10 cellular contexts compared by ENCODE assay signal in the genomic region with DNA sequence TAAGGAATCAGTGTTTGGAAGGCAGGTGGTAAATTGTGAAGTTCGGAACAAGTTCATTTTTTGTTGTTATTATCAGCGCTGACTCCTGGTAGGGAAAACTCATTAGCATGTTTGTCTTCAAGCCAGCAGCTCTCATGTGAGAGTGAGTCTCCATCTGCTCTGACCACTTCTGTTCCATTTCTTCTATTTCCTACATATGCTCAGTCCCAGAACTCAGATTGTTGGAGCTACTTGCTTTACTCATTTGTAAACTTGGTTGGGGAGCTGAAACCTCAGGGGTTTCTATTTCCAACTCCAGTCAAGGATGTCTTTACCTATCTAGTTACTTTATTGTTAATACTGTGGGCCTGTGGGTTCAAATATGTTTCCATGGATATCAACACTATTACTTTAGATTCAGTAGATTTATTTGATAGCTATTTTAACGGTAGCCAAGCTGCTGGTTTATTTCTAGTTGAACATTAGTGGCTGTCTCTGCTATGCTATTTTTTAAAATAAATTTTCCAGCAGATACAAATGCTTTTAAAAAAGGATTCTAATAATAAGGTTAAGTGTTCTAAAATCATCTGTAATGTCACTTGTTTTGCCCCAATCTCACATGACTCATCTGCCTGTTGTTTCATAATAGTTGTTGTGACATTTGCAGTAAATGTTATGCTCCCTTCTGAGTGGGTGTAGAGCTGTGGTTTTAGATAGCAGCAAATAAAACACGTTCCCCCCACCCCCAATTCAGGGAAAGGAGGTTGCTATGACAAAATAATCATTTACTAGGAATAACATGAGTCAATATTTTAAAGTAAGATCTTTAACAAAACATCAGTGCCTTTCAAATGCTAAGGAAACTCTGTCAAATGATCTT.
DNase-seq lines count a peak whose midpoint lies in the region; ATAC-seq and TF ChIP-seq lines count a peak whose summit lies in the region.
"Had no signal": no experiment of that assay in that cellular context is flagged by ENCODE, and none has a peak within 500 bp of the region (broad histone marks: within the 10 kb centered on the region; RNA-seq: fewer than 3 reads in every experiment).

No MANE protein-coding gene starts in this region.

- intact Hi-C loops in tibial artery (cut with DNase I; ENCODE audit: low total_unique reads), result no loop called here

- peaks cover 0 to 7% (median 0%) of the 10 kb centered on the region in 4 donors for H3K4me1 ChIP-seq in tibial artery

- no peaks in the 10 kb centered on the region for H3K36me3 Mint-ChIP-seq in activated T-cell treated with anti-CD3 and anti-CD28 coated beads, Interleukin-2, amount 50 U/mL, for 72 hours (ENCODE audit: insufficient read depth in 2 of 2)
- no peaks in the 10 kb centered on the region for H3K36me3 Mint-ChIP-seq in activated T-helper 17 cell treated with anti-CD3 and anti-CD28 coated beads, Interleukin-2, amount 50 U/mL, for 72 hours (ENCODE audit: low read depth)
- H3K36me3 Mint-ChIP-seq in chondrocyte (ENCODE audit: low read depth), result no peaks in the 10 kb centered on the region

- H3K27me3 ChIP-seq in tibial artery, result no peaks in the 10 kb centered on the region

- ATAC-seq in activated T-cell treated with anti-CD3 and anti-CD28 coated beads, Interleukin-2, amount 50 U/mL, for 72 hours (replicated peaks in 1 of 2), result peak; percentile 74 to 81
- peak; percentile 75 for ATAC-seq in activated T-helper 17 cell treated with anti-CD3 and anti-CD28 coated beads, Interleukin-2, amount 50 U/mL, for 72 hours (replicated peaks)

- TF ChIP-seq CTCF in tibial artery (IDR thresholded peaks at IDR 0.05), result no peak
- no peak for TF ChIP-seq CTCF in chondrocyte (IDR thresholded peaks at IDR 0.05)

- H3K27ac ChIP-seq in tibial artery, result peak overlapping the region; percentile 34 to 48
- H3K27ac ChIP-seq: C4-2B had no signal

- no peaks in the 10 kb centered on the region for H3K9me3 ChIP-seq in tibial artery

- H3K36me3 ChIP-seq in tibial artery, result peaks cover 3 to 20% (median 7%) of the 10 kb centered on the region in 3 donors

- H3K4me1 Mint-ChIP-seq in activated T-cell treated with anti-CD3 and anti-CD28 coated beads, Interleukin-2, amount 50 U/mL, for 72 hours (ENCODE audit: low read depth), result peaks cover 16% of the 10 kb centered on the region
- no peaks in the 10 kb centered on the region for H3K4me1 Mint-ChIP-seq in activated T-helper 17 cell treated with anti-CD3 and anti-CD28 coated beads, Interleukin-2, amount 50 U/mL, for 72 hours
- H3K4me1 Mint-ChIP-seq in chondrocyte (ENCODE audit: low read depth), result no peaks in the 10 kb centered on the region

- peak; percentile 26 to 33 for DNase-seq in activated T-cell treated with anti-CD3 and anti-CD28 coated beads, Interleukin-2, amount 50 U/mL, for 72 hours
- no peak for DNase-seq in activated T-cell treated with anti-CD3 and anti-CD28 coated beads, Interleukin-2, amount 50 U/mL, for 1 hour
- DNase-seq in iris pigment epithelial cell (ENCODE audit: low read depth) (peak; percentile 89), tibial artery (peak in 1 of 2 donors; percentile 31), chondrocyte (ENCODE audit: low spot score) (no peak), NCI-H2029 treated with DMSO at 0.1 percent for 48 hours (lab: John Stamatoyannopoulos, UW) (no peak), NCI-H510A treated with DMSO at 0.1 percent for 48 hours (lab: John Stamatoyannopoulos, UW) (no peak)
- DNase-seq: left cardiac atrium had no signal

- H3K27me3 Mint-ChIP-seq in activated T-cell treated with anti-CD3 and anti-CD28 coated beads, Interleukin-2, amount 50 U/mL, for 72 hours (ENCODE audit: low read depth), result no peaks in the 10 kb centered on the region
- H3K27me3 Mint-ChIP-seq in activated T-helper 17 cell treated with anti-CD3 and anti-CD28 coated beads, Interleukin-2, amount 50 U/mL, for 72 hours, result no peaks in the 10 kb centered on the region
- no peaks in the 10 kb centered on the region for H3K27me3 Mint-ChIP-seq in chondrocyte (ENCODE audit: low read depth)

- peaks cover 1 to 3% of the 10 kb centered on the region in 2 donors for H3K9me3 Mint-ChIP-seq in activated T-cell treated with anti-CD3 and anti-CD28 coated beads, Interleukin-2, amount 50 U/mL, for 72 hours
- H3K9me3 Mint-ChIP-seq in activated T-helper 17 cell treated with anti-CD3 and anti-CD28 coated beads, Interleukin-2, amount 50 U/mL, for 72 hours, result no peaks in the 10 kb centered on the region
- H3K9me3 Mint-ChIP-seq in chondrocyte (ENCODE audit: low read depth), result no peaks in the 10 kb centered on the region

- H3K4me3 ChIP-seq in tibial artery, result no peak overlapping the region

- peak overlapping the region; percentile 93 for H3K27ac Mint-ChIP-seq in activated T-cell treated with anti-CD3 and anti-CD28 coated beads, Interleukin-2, amount 50 U/mL, for 72 hours
- peak overlapping the region; percentile 68 for H3K27ac Mint-ChIP-seq in activated T-helper 17 cell treated with anti-CD3 and anti-CD28 coated beads, Interleukin-2, amount 50 U/mL, for 72 hours
- no peak overlapping the region for H3K27ac Mint-ChIP-seq in chondrocyte (ENCODE audit: unreplicated experiment)

- peak overlapping the region in 1 of 2 donors; percentile 72 for H3K4me3 Mint-ChIP-seq in activated T-cell treated with anti-CD3 and anti-CD28 coated beads, Interleukin-2, amount 50 U/mL, for 72 hours
- H3K4me3 Mint-ChIP-seq in activated T-helper 17 cell treated with anti-CD3 and anti-CD28 coated beads, Interleukin-2, amount 50 U/mL, for 72 hours, result peak overlapping the region; percentile 1
- H3K4me3 Mint-ChIP-seq in chondrocyte (ENCODE audit: unreplicated experiment), result no peak overlapping the region

Comparison
In these comparisons a context has a peak if more than half of its experiments do, and no peak if none do; other contexts are left out.
1. DNase-seq: peak in activated T-cell treated with anti-CD3 and anti-CD28 coated beads, Interleukin-2, amount 50 U/mL, for 72 hours (2 of 2) and iris pigment epithelial cell (single experiment); none in activated T-cell treated with anti-CD3 and anti-CD28 coated beads, Interleukin-2, amount 50 U/mL, for 1 hour (single experiment), chondrocyte (single experiment), NCI-H2029 treated with DMSO at 0.1 percent for 48 hours (single experiment) and NCI-H510A treated with DMSO at 0.1 percent for 48 hours (single experiment).